ENCODE assay signal across 8 cellular contexts in genomic region chr9:36487482-36488321, GRCh38.
DNase-seq lines count a peak whose midpoint lies in the region; ATAC-seq and TF ChIP-seq lines count a peak whose summit lies in the region.

No MANE protein-coding gene starts in this region.

- H3K4me3 Mint-ChIP-seq in activated CD4-positive, alpha-beta T cell treated with anti-CD3 and anti-CD28 coated beads, Interleukin-2, amount 10 ng/mL, durations not matched to agents 24 days and 14 days, result peak overlapping the region; percentile 89

- peak overlapping the region; percentile 57 to 95 for H3K9ac ChIP-seq in colonic mucosa (ENCODE audit: low read depth in 2 of 2, low read length in 2 of 2)

- no peaks in the 10 kb centered on the region for H3K27me3 ChIP-seq in BJ (ENCODE audit: control insufficient read depth, insufficient read depth, low read length)
- H3K27me3 ChIP-seq in colonic mucosa, result no peaks in the 10 kb centered on the region
- no peaks in the 10 kb centered on the region for H3K27me3 ChIP-seq in left lung

- intact Hi-C loops in activated CD4-positive, alpha-beta T cell treated with anti-CD3 and anti-CD28 coated beads, Interleukin-2, amount 10 ng/mL, durations not matched to agents 24 days and 14 days (cut with micrococcal nuclease), result loop anchor here (1.0 to 5.0 kb wide), 5 partner anchors 68 to 675 kb away; partner anchors contain the start of genes GNE, MELK and SPAG8
- intact Hi-C loops in colonic mucosa (cut with DNase I), result no loop called here
- intact Hi-C loops in left lung (cut with DNase I), result no loop called here

- peak overlapping the region; percentile 98 for H3K27ac Mint-ChIP-seq in activated CD4-positive, alpha-beta T cell treated with anti-CD3 and anti-CD28 coated beads, Interleukin-2, amount 10 ng/mL, durations not matched to agents 24 days and 14 days

- no peaks in the 10 kb centered on the region for H3K27me3 Mint-ChIP-seq in activated CD4-positive, alpha-beta T cell treated with anti-CD3 and anti-CD28 coated beads, Interleukin-2, amount 10 ng/mL, durations not matched to agents 24 days and 14 days

- H3K9me3 ChIP-seq in colonic mucosa (no peaks in the 10 kb centered on the region), left lung (no peaks in the 10 kb centered on the region)

- CTCF ChIA-PET in BJ (lab: Yijun Ruan, JAX), result interaction anchor here (1.3 to 1.7 kb wide), 2 partner anchors 32 to 80 kb away, joined by 3 to 6 read pairs; no protein-coding TSS in a partner anchor

- H3K36me3 Mint-ChIP-seq in activated CD4-positive, alpha-beta T cell treated with anti-CD3 and anti-CD28 coated beads, Interleukin-2, amount 10 ng/mL, durations not matched to agents 24 days and 14 days (ENCODE audit: low read depth), result peaks cover 6% of the 10 kb centered on the region

- ATAC-seq in HG03442 (IDR thresholded peaks at IDR 0.05; ENCODE audit: unreplicated experiment) (peak; percentile 81), left lung (peak; percentile 98)

- H3K9me3 Mint-ChIP-seq in activated CD4-positive, alpha-beta T cell treated with anti-CD3 and anti-CD28 coated beads, Interleukin-2, amount 10 ng/mL, durations not matched to agents 24 days and 14 days, result no peaks in the 10 kb centered on the region

- POLR2A ChIA-PET in BJ (lab: Charles Lee), result no interaction called here

- no peak for TF ChIP-seq CTCF in BJ (IDR thresholded peaks at IDR 0.05; ENCODE audit: insufficient read depth, low read depth, low read length)
- TF ChIP-seq CTCF in colonic mucosa (IDR thresholded peaks at IDR 0.05), result no peak
- TF ChIP-seq CTCF in left lung (IDR thresholded peaks at IDR 0.05), result no peak

- no peaks in the 10 kb centered on the region for H3K36me3 ChIP-seq in BJ (ENCODE audit: control insufficient read depth, insufficient read depth, low read length)
- H3K36me3 ChIP-seq in colonic mucosa, result no peaks in the 10 kb centered on the region
- no peaks in the 10 kb centered on the region for H3K36me3 ChIP-seq in left lung

- H3K4me1 ChIP-seq in colonic mucosa (peaks cover 6% of the 10 kb centered on the region), left lung (peaks cover 12 to 30% of the 10 kb centered on the region in 2 donors)

- H3K27ac ChIP-seq in colonic mucosa (peak overlapping the region; percentile 91), left lung (peak overlapping the region; percentile 89 to 94)

- peak; percentile 63 for DNase-seq in BJ (ENCODE audit: low read depth)
- peak; percentile 71 for DNase-seq in GM19240 (ENCODE audit: insufficient read length, low spot score)
- DNase-seq in NCI-H524 treated with DMSO at 0.1 percent for 48 hours (lab: John Stamatoyannopoulos, UW), result peak; percentile 4
- DNase-seq in activated CD4-positive, alpha-beta T cell treated with anti-CD3 and anti-CD28 coated beads, Interleukin-2, amount 10 ng/mL, durations not matched to agents 24 days and 14 days, result peak; percentile 97
- peak; percentile 88 for DNase-seq in colonic mucosa
- DNase-seq in left lung, result peak; percentile 93 to 97
- peak; percentile 90 for DNase-seq in stimulated activated CD4-positive, alpha-beta T cell treated with anti-CD3 and anti-CD28 coated beads, Interleukin-2, amount 100 ng/mL, for 4 hours (ENCODE audit: low read depth)

- H3K4me1 Mint-ChIP-seq in activated CD4-positive, alpha-beta T cell treated with anti-CD3 and anti-CD28 coated beads, Interleukin-2, amount 10 ng/mL, durations not matched to agents 24 days and 14 days, result peaks cover 44% of the 10 kb centered on the region

- H3K4me3 ChIP-seq in BJ (ENCODE audit: low read depth, low read length) (peak overlapping the region; percentile 91), colonic mucosa (peak overlapping the region; percentile 40), left lung (peak overlapping the region; percentile 45 to 81)

Comparison
In these comparisons a context has a peak if more than half of its experiments do, and no peak if none do; other contexts are left out.
1. Peak in every context shown above with its lines: DNase-seq, ATAC-seq, H3K4me3 ChIP-seq and H3K27ac ChIP-seq.
2. DNase-seq: peak in every context shown above with its lines; median percentile 97 in activated CD4-positive, alpha-beta T cell treated with anti-CD3 and anti-CD28 coated beads, Interleukin-2, amount 10 ng/mL, durations not matched to agents 24 days and 14 days; 95 in left lung; 90 in stimulated activated CD4-positive, alpha-beta T cell treated with anti-CD3 and anti-CD28 coated beads, Interleukin-2, amount 100 ng/mL, for 4 hours; 88 in colonic mucosa; 71 in GM19240; 63 in BJ; 4 in NCI-H524 treated with DMSO at 0.1 percent for 48 hours.
3. H3K4me3 ChIP-seq: peak in every context shown above with its lines; median percentile 91 in BJ; 63 in left lung; 40 in colonic mucosa.